ENCODE assay signal across 36 cellular contexts in the genomic region with DNA sequence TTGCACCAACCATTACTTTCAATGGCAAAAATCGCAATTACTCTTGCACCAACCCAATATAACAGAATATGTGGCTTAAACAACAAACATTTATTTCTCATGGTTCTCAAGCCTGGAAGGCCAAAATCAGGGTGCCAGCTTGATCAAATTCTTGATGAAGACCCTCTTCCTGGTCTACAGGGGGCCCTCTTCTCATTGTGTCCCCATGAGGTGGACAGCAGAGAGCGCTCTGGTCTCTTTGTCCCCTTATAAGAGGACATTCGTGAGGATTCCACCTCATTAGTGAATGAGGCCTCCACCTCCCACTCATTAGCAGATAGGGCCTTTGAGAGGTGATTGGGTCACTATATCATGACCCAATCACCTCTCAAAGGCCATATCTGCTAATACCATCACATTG.
"Had no signal": no experiment of that assay in that cellular context is flagged by ENCODE, and none has a peak within 500 bp of the region (broad histone marks: within the 10 kb centered on the region; RNA-seq: fewer than 3 reads in every experiment).

No MANE protein-coding gene starts in this region.

- H3K9me3 Mint-ChIP-seq: activated CD4-positive, alpha-beta T cell treated with anti-CD3 and anti-CD28 coated beads, Interleukin-2, amount 10 ng/mL, durations not matched to agents 7 days and 5 days; activated naive CD4-positive, alpha-beta T cell treated with anti-CD3 and anti-CD28 coated beads, Interleukin-2, amount 50 U/mL, for 24 hours; activated T-cell treated with anti-CD3 and anti-CD28 coated beads, Interleukin-2, amount 50 U/mL, for 24 hours; T-helper 2 cell treated with Interferon-gamma antibody and Interleukin-4, amounts not matched to agents 5 μg/mL and 100 μg/mL, for 36 hours had no signal

- H3K36me3 ChIP-seq: ascending aorta, cardiac muscle cell had no signal

- ATAC-seq: activated CD8-positive, alpha-beta memory T cell treated with anti-CD3 and anti-CD28 coated beads, Interleukin-2, amount 10 ng/mL, durations not matched to agents 7 days and 5 days; activated CD8-positive, alpha-beta T cell treated with anti-CD3 and anti-CD28 coated beads, Interleukin-2, amount 10 ng/mL, durations not matched to agents 7 days and 5 days; activated naive CD8-positive, alpha-beta T cell treated with anti-CD3 and anti-CD28 coated beads, Interleukin-2, amount 50 U/mL, for 24 hours had no signal

- H3K36me3 Mint-ChIP-seq: activated CD8-positive, alpha-beta memory T cell treated with anti-CD3 and anti-CD28 coated beads, Interleukin-2, amount 10 ng/mL, durations not matched to agents 7 days and 5 days; activated naive CD4-positive, alpha-beta T cell treated with anti-CD3 and anti-CD28 coated beads, Interleukin-2, amount 10 ng/mL, durations not matched to agents 7 days and 5 days; activated naive CD4-positive, alpha-beta T cell treated with anti-CD3 and anti-CD28 coated beads, Interleukin-2, amount 50 U/mL, for 24 hours; activated naive CD8-positive, alpha-beta T cell; activated naive CD8-positive, alpha-beta T cell treated with anti-CD3 and anti-CD28 coated beads, Interleukin-2, amount 10 ng/mL, durations not matched to agents 7 days and 5 days; brain had no signal

- H3K4me3 ChIP-seq: ascending aorta, cardiac muscle cell had no signal

- H3K4me1 Mint-ChIP-seq: activated B cell treated with CpG ODN at 0.5 μM for 24 hours; activated CD4-positive, alpha-beta memory T cell treated with anti-CD3 and anti-CD28 coated beads, Interleukin-2, amount 10 ng/mL, durations not matched to agents 7 days and 5 days; activated CD4-positive, alpha-beta T cell treated with anti-CD3 and anti-CD28 coated beads, Interleukin-2, amount 10 ng/mL, durations not matched to agents 7 days and 5 days; activated CD8-positive, alpha-beta memory T cell treated with anti-CD3 and anti-CD28 coated beads, Interleukin-2, amount 10 ng/mL, durations not matched to agents 7 days and 5 days; activated naive CD4-positive, alpha-beta T cell treated with anti-CD3 and anti-CD28 coated beads, Interleukin-2, amount 10 ng/mL, durations not matched to agents 7 days and 5 days; activated naive CD4-positive, alpha-beta T cell treated with anti-CD3 and anti-CD28 coated beads, Interleukin-2, amount 50 U/mL, for 24 hours; activated naive CD8-positive, alpha-beta T cell treated with anti-CD3 and anti-CD28 coated beads, Interleukin-2, amount 10 ng/mL, durations not matched to agents 7 days and 5 days; activated naive CD8-positive, alpha-beta T cell treated with anti-CD3 and anti-CD28 coated beads, Interleukin-2, amount 50 U/mL, for 24 hours; brain; central memory CD8-positive, alpha-beta T cell had no signal

- FAIRE-seq: bronchial epithelial cell, TTC549 had no signal

- H3K4me1 ChIP-seq: ascending aorta had no signal

- H3K9me3 ChIP-seq: ascending aorta had no signal

- H3K4me3 Mint-ChIP-seq: activated B cell treated with CpG ODN at 0.5 μM for 24 hours; activated CD4-positive, alpha-beta memory T cell treated with anti-CD3 and anti-CD28 coated beads, Interleukin-2, amount 10 ng/mL, durations not matched to agents 7 days and 5 days; activated CD4-positive, alpha-beta T cell treated with anti-CD3 and anti-CD28 coated beads, Interleukin-2, amount 10 ng/mL, durations not matched to agents 7 days and 5 days; activated CD8-positive, alpha-beta memory T cell treated with anti-CD3 and anti-CD28 coated beads, Interleukin-2, amount 10 ng/mL, durations not matched to agents 7 days and 5 days; activated CD8-positive, alpha-beta T cell treated with anti-CD3 and anti-CD28 coated beads, Interleukin-2, amount 10 ng/mL, durations not matched to agents 7 days and 5 days; activated naive CD4-positive, alpha-beta T cell treated with anti-CD3 and anti-CD28 coated beads, Interleukin-2, amount 10 ng/mL, durations not matched to agents 7 days and 5 days; activated naive CD4-positive, alpha-beta T cell treated with anti-CD3 and anti-CD28 coated beads, Interleukin-2, amount 50 U/mL, for 24 hours; activated naive CD8-positive, alpha-beta T cell; activated naive CD8-positive, alpha-beta T cell treated with anti-CD3 and anti-CD28 coated beads, Interleukin-2, amount 10 ng/mL, durations not matched to agents 7 days and 5 days; activated naive CD8-positive, alpha-beta T cell treated with anti-CD3 and anti-CD28 coated beads, Interleukin-2, amount 50 U/mL, for 24 hours; activated T-cell treated with anti-CD3 and anti-CD28 coated beads, Interleukin-2, amount 50 U/mL, for 24 hours; brain; central memory CD8-positive, alpha-beta T cell; T-helper 1 cell treated with Interleukin-12 subunit alpha and Interleukin-12 subunit beta and Interleukin-4 antibody, amounts not matched to agents 30 μg/mL and 1 μg/mL, for 36 hours; T-helper 2 cell treated with Interferon-gamma antibody and Interleukin-4, amounts not matched to agents 5 μg/mL and 100 μg/mL, for 36 hours had no signal

- H3K27ac ChIP-seq: ascending aorta, cardiac muscle cell, VCaP had no signal

- H3K27me3 Mint-ChIP-seq: activated B cell treated with CpG ODN at 0.5 μM for 24 hours; activated CD4-positive, alpha-beta memory T cell treated with anti-CD3 and anti-CD28 coated beads, Interleukin-2, amount 10 ng/mL, durations not matched to agents 7 days and 5 days; activated CD4-positive, alpha-beta T cell treated with anti-CD3 and anti-CD28 coated beads, Interleukin-2, amount 10 ng/mL, durations not matched to agents 7 days and 5 days; activated CD8-positive, alpha-beta memory T cell treated with anti-CD3 and anti-CD28 coated beads, Interleukin-2, amount 10 ng/mL, durations not matched to agents 7 days and 5 days; activated naive CD4-positive, alpha-beta T cell treated with anti-CD3 and anti-CD28 coated beads, Interleukin-2, amount 10 ng/mL, durations not matched to agents 7 days and 5 days; activated naive CD4-positive, alpha-beta T cell treated with anti-CD3 and anti-CD28 coated beads, Interleukin-2, amount 50 U/mL, for 24 hours; activated naive CD8-positive, alpha-beta T cell treated with anti-CD3 and anti-CD28 coated beads, Interleukin-2, amount 10 ng/mL, durations not matched to agents 7 days and 5 days; activated naive CD8-positive, alpha-beta T cell treated with anti-CD3 and anti-CD28 coated beads, Interleukin-2, amount 50 U/mL, for 24 hours; activated T-cell treated with anti-CD3 and anti-CD28 coated beads, Interleukin-2, amount 50 U/mL, for 24 hours; brain; central memory CD8-positive, alpha-beta T cell had no signal

- H3K27ac Mint-ChIP-seq: activated B cell treated with CpG ODN at 0.5 μM for 24 hours; activated CD4-positive, alpha-beta memory T cell treated with anti-CD3 and anti-CD28 coated beads, Interleukin-2, amount 10 ng/mL, durations not matched to agents 7 days and 5 days; activated CD4-positive, alpha-beta T cell treated with anti-CD3 and anti-CD28 coated beads, Interleukin-2, amount 10 ng/mL, durations not matched to agents 7 days and 5 days; activated CD8-positive, alpha-beta memory T cell treated with anti-CD3 and anti-CD28 coated beads, Interleukin-2, amount 10 ng/mL, durations not matched to agents 7 days and 5 days; activated CD8-positive, alpha-beta T cell treated with anti-CD3 and anti-CD28 coated beads, Interleukin-2, amount 10 ng/mL, durations not matched to agents 7 days and 5 days; activated naive CD4-positive, alpha-beta T cell treated with anti-CD3 and anti-CD28 coated beads, Interleukin-2, amount 10 ng/mL, durations not matched to agents 7 days and 5 days; activated naive CD4-positive, alpha-beta T cell treated with anti-CD3 and anti-CD28 coated beads, Interleukin-2, amount 50 U/mL, for 24 hours; activated naive CD8-positive, alpha-beta T cell; activated naive CD8-positive, alpha-beta T cell treated with anti-CD3 and anti-CD28 coated beads, Interleukin-2, amount 10 ng/mL, durations not matched to agents 7 days and 5 days; activated naive CD8-positive, alpha-beta T cell treated with anti-CD3 and anti-CD28 coated beads, Interleukin-2, amount 50 U/mL, for 24 hours; activated T-cell treated with anti-CD3 and anti-CD28 coated beads, Interleukin-2, amount 50 U/mL, for 24 hours; activated T-helper 2 cell treated with anti-CD3 and anti-CD28 coated beads, Interferon-gamma antibody, Interleukin-2, Interleukin-4, amounts not matched to agents 10 μg/mL and 5 μg/mL and 100 μg/mL, durations not matched to agents 14 hours and 24 hours and 36 hours; brain; T-helper 1 cell treated with Interleukin-12 subunit alpha and Interleukin-12 subunit beta and Interleukin-4 antibody, amounts not matched to agents 30 μg/mL and 1 μg/mL, for 36 hours; T-helper 2 cell treated with Interferon-gamma antibody and Interleukin-4, amounts not matched to agents 5 μg/mL and 100 μg/mL, for 36 hours had no signal

- DNase-seq: activated B cell treated with CpG ODN at 0.5 μM for 24 hours; activated CD4-positive, alpha-beta memory T cell treated with anti-CD3 and anti-CD28 coated beads, Interleukin-2, amount 10 ng/mL, durations not matched to agents 7 days and 5 days; activated CD4-positive, alpha-beta T cell treated with anti-CD3 and anti-CD28 coated beads for 4 hours; activated CD4-positive, alpha-beta T cell treated with anti-CD3 and anti-CD28 coated beads, Interleukin-2, amount 10 ng/mL, durations not matched to agents 7 days and 5 days; activated CD4-positive, alpha-beta T cell treated with anti-CD3 and anti-CD28 coated beads, Interleukin-2, amount 50 U/mL, for 48 hours; activated CD4-positive, CD25-positive, alpha-beta regulatory T cell treated with anti-CD3 and anti-CD28 coated beads, Interleukin-2, amount 50 U/mL, for 72 hours; activated CD8-positive, alpha-beta memory T cell treated with anti-CD3 and anti-CD28 coated beads for 24 hours; activated CD8-positive, alpha-beta memory T cell treated with anti-CD3 and anti-CD28 coated beads, Interleukin-2, amount 10 ng/mL, durations not matched to agents 7 days and 5 days; activated CD8-positive, alpha-beta memory T cell treated with anti-CD3 and anti-CD28 coated beads, Interleukin-2, amount 50 U/mL, for 48 hours; activated CD8-positive, alpha-beta T cell treated with anti-CD3 and anti-CD28 coated beads, Interleukin-2, amount 10 ng/mL, durations not matched to agents 7 days and 5 days; activated effector memory CD4-positive, alpha-beta T cell treated with Interleukin-2 at 50 U/mL for 16 hours; activated gamma-delta T cell; activated naive CD4-positive, alpha-beta T cell treated with anti-CD3 and anti-CD28 coated beads, Interleukin-2, amount 10 ng/mL, durations not matched to agents 7 days and 5 days; activated naive CD4-positive, alpha-beta T cell treated with Interleukin-2 at 50 U/mL for 16 hours; activated naive CD8-positive, alpha-beta T cell treated with anti-CD3 and anti-CD28 coated beads, Interleukin-2, amount 10 ng/mL, durations not matched to agents 7 days and 5 days; activated naive CD8-positive, alpha-beta T cell treated with anti-CD3 and anti-CD28 coated beads, Interleukin-2, amount 50 U/mL, for 24 hours; activated T-cell treated with anti-CD3 and anti-CD28 coated beads, Interleukin-2, amount 50 U/mL, for 24 hours; activated T-cell treated with anti-CD3 and anti-CD28 coated beads, Interleukin-2, amount 50 U/mL, for 48 hours; amygdala; anterior cingulate cortex; caudate nucleus; cerebellar nuclear complex; T-helper 2 cell; T-helper 9 cell had no signal

- H3K27me3 ChIP-seq: ascending aorta, cardiac muscle cell had no signal
